In the genomic region with DNA sequence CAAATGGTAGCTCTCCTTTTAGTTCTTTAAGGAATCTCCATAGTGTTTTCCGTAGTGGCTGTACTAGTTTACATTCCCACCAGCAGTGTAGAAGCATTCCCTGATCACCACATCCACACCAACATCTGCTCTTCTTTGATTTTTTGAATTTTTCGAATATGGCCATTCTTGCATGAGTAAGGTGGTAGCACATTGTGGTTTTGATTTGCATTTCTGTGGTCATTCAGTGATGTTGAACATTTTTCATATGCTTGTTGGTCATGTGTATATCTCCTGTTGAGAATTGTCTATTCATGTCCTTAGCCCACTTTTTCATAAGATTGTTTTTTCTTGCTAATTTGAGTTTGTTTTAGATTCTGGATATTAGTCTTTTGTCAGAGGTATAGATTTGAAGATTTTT, we compare ENCODE assay signal across 9 cellular contexts.
A peak's percentile ranks its signal among the peaks of the same experiment; 100 is the strongest.
DNase-seq lines count a peak whose midpoint lies in the region; ATAC-seq lines count a peak whose summit lies in the region.
"Had no signal": no experiment of that assay in that cellular context is flagged by ENCODE, and none has a peak within 500 bp of the region (broad histone marks: within the 10 kb centered on the region; RNA-seq: fewer than 3 reads in every experiment).

No MANE protein-coding gene starts in this region.

- peak; percentile 99 for ATAC-seq in GM18519 (IDR thresholded peaks at IDR 0.05; ENCODE audit: low FRiP score, unreplicated experiment)
- peak; percentile 96 for ATAC-seq in HG03460 (IDR thresholded peaks at IDR 0.05; ENCODE audit: unreplicated experiment)
- ATAC-seq: K562 had no signal

- intact Hi-C loops in head of caudate nucleus (cut with DNase I), result no loop called here

- peak; percentile 43 for DNase-seq in H4 (ENCODE audit: low spot score)
- peak; percentile 24 for DNase-seq in foreskin melanocyte
- no peak for DNase-seq in NCI-H187 treated with DMSO at 0.1 percent for 48 hours (lab: John Stamatoyannopoulos, UW)
- DNase-seq in NCI-H82 (lab: John Stamatoyannopoulos, UW), result no peak
- DNase-seq in head of caudate nucleus, result no peak
- no peak for DNase-seq in COR-L47 (lab: John Stamatoyannopoulos, UW)

Comparison
In these comparisons a context has a peak if more than half of its experiments do, and no peak if none do; other contexts are left out.
1. DNase-seq: peak in H4 (single experiment) and foreskin melanocyte (single experiment); none in NCI-H187 treated with DMSO at 0.1 percent for 48 hours (single experiment), NCI-H82 (single experiment), head of caudate nucleus (0 of 42) and COR-L47 (single experiment).